2 cellular contexts compared by ENCODE assay signal in the genomic region with DNA sequence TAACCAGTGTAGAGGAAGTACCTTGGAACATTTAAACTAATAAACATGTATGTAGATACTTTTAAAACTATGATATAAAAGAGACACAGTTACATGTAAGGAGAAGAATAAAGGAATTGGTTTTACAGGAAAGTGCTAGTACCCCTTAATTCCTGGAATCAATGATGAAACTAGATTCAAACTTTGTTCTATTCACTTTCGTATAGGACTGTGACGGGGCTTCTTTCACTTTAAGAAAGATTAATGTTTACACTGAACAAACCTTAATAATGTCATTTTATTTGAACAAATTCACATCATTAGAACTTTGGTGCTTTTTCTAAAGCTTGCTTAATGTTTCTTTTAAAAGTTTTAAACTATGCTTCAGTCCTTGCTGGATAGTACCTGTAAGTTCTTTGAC.
TF ChIP-seq lines count a peak whose summit lies in the region.

No MANE protein-coding gene starts in this region.

TF ChIP-seq in liver, 16 proteins besides CTCF, POLR2A, EP300 and RAD21:
- peak in 1 of 2 donors; percentile 27 for TF ChIP-seq HNF4A (conservative IDR thresholded peaks at IDR 0.05)
- TF ChIP-seq, protein P1, sequence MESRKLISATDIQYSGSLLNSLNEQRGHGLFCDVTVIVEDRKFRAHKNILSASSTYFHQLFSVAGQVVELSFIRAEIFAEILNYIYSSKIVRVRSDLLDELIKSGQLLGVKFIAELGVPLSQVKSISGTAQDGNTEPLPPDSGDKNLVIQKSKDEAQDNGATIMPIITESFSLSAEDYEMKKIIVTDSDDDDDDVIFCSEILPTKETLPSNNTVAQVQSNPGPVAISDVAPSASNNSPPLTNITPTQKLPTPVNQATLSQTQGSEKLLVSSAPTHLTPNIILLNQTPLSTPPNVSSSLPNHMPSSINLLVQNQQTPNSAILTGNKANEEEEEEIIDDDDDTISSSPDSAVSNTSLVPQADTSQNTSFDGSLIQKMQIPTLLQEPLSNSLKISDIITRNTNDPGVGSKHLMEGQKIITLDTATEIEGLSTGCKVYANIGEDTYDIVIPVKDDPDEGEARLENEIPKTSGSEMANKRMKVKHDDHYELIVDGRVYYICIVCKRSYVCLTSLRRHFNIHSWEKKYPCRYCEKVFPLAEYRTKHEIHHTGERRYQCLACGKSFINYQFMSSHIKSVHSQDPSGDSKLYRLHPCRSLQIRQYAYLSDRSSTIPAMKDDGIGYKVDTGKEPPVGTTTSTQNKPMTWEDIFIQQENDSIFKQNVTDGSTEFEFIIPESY (IDR thresholded peaks at IDR 0.05) = no peak

TF ChIP-seq in HepG2, 621 proteins besides CTCF, POLR2A, EP300 and RAD21:
- no peak for TF ChIP-seq ZNF3 (CRISPR knock-in tag; IDR thresholded peaks at IDR 0.05)
- no peak for TF ChIP-seq ESRRA (CRISPR knock-in tag; IDR thresholded peaks at IDR 0.05; ENCODE audit: low read depth)
- TF ChIP-seq, protein P2, sequence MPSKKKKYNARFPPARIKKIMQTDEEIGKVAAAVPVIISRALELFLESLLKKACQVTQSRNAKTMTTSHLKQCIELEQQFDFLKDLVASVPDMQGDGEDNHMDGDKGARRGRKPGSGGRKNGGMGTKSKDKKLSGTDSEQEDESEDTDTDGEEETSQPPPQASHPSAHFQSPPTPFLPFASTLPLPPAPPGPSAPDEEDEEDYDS (CRISPR knock-in tag; IDR thresholded peaks at IDR 0.05) = no peak
- TF ChIP-seq, protein P3, sequence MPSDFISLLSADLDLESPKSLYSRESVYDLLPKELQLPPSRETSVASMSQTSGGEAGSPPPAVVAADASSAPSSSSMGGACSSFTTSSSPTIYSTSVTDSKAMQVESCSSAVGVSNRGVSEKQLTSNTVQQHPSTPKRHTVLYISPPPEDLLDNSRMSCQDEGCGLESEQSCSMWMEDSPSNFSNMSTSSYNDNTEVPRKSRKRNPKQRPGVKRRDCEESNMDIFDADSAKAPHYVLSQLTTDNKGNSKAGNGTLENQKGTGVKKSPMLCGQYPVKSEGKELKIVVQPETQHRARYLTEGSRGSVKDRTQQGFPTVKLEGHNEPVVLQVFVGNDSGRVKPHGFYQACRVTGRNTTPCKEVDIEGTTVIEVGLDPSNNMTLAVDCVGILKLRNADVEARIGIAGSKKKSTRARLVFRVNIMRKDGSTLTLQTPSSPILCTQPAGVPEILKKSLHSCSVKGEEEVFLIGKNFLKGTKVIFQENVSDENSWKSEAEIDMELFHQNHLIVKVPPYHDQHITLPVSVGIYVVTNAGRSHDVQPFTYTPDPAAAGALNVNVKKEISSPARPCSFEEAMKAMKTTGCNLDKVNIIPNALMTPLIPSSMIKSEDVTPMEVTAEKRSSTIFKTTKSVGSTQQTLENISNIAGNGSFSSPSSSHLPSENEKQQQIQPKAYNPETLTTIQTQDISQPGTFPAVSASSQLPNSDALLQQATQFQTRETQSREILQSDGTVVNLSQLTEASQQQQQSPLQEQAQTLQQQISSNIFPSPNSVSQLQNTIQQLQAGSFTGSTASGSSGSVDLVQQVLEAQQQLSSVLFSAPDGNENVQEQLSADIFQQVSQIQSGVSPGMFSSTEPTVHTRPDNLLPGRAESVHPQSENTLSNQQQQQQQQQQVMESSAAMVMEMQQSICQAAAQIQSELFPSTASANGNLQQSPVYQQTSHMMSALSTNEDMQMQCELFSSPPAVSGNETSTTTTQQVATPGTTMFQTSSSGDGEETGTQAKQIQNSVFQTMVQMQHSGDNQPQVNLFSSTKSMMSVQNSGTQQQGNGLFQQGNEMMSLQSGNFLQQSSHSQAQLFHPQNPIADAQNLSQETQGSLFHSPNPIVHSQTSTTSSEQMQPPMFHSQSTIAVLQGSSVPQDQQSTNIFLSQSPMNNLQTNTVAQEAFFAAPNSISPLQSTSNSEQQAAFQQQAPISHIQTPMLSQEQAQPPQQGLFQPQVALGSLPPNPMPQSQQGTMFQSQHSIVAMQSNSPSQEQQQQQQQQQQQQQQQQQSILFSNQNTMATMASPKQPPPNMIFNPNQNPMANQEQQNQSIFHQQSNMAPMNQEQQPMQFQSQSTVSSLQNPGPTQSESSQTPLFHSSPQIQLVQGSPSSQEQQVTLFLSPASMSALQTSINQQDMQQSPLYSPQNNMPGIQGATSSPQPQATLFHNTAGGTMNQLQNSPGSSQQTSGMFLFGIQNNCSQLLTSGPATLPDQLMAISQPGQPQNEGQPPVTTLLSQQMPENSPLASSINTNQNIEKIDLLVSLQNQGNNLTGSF (CRISPR knock-in tag; IDR thresholded peaks at IDR 0.05) = no peak
- TF ChIP-seq ZBTB8A (CRISPR knock-in tag; IDR thresholded peaks at IDR 0.05; ENCODE audit: borderline replicate concordance, low read depth) = no peak
- TF ChIP-seq HES4 (CRISPR knock-in tag; IDR thresholded peaks at IDR 0.05; ENCODE audit: borderline replicate concordance) = no peak
- TF ChIP-seq, protein P4, sequence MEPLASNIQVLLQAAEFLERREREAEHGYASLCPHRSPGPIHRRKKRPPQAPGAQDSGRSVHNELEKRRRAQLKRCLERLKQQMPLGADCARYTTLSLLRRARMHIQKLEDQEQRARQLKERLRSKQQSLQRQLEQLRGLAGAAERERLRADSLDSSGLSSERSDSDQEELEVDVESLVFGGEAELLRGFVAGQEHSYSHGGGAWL (CRISPR knock-in tag; IDR thresholded peaks at IDR 0.05) = no peak
- no peak for TF ChIP-seq RFX3 (CRISPR knock-in tag; IDR thresholded peaks at IDR 0.05)
- TF ChIP-seq FOSL2 (CRISPR knock-in tag; IDR thresholded peaks at IDR 0.05) = no peak
- TF ChIP-seq ISL2 (CRISPR knock-in tag; IDR thresholded peaks at IDR 0.05) = no peak
- no peak for TF ChIP-seq ZSCAN25 (CRISPR knock-in tag; IDR thresholded peaks at IDR 0.05)
- no peak for TF ChIP-seq U2AF1 (optimal IDR thresholded peaks at IDR 0.05; ENCODE audit: low read depth, low read length)
